ENCODE assay signal across 8 cellular contexts in the genomic region with DNA sequence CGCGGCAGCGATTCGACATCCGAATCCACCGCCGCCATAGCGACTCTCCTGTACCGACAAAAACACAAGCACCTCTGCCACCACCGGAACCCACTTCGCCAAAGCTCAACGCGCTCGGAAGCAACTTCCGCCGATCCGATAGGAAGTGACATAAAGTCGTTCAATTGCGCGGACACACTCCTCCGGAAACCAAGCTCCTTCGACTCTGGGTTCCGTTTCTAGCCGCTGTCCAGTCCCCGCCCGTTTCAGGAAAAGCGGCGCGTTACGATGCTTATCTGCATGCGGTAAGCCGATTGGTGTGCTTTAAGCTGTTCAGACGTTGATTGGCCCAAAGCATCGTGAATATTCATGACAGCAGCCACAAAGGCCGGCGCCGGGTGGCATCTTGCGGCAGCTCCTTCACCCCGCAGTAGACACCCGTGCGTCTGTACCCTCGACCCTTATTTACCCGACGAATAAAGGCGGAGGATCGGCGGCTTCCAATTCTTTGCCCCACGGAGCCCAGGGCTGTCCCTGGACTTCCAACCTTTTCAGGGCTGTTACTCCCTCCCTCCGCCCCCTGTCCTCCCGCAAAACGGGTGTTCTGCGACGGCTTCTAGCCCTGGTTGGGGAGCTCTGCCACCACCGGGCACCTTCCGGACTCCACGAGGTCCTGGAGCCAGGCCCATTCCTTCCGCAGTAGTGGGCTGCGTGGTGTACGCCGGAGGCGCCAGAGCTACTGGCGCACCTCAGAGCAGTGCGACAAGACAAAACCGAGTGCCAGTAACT. TPM values are rescaled to one million over a fixed set of nuclear protein-coding genes. Genes with fewer than 3 reads are reported as not detected.
A peak's percentile ranks its signal among the peaks of the same experiment; 100 is the strongest.
DNase-seq lines count a peak whose midpoint lies in the region; ATAC-seq, FAIRE-seq and TF ChIP-seq lines count a peak whose summit lies in the region.

A gene with protein sequence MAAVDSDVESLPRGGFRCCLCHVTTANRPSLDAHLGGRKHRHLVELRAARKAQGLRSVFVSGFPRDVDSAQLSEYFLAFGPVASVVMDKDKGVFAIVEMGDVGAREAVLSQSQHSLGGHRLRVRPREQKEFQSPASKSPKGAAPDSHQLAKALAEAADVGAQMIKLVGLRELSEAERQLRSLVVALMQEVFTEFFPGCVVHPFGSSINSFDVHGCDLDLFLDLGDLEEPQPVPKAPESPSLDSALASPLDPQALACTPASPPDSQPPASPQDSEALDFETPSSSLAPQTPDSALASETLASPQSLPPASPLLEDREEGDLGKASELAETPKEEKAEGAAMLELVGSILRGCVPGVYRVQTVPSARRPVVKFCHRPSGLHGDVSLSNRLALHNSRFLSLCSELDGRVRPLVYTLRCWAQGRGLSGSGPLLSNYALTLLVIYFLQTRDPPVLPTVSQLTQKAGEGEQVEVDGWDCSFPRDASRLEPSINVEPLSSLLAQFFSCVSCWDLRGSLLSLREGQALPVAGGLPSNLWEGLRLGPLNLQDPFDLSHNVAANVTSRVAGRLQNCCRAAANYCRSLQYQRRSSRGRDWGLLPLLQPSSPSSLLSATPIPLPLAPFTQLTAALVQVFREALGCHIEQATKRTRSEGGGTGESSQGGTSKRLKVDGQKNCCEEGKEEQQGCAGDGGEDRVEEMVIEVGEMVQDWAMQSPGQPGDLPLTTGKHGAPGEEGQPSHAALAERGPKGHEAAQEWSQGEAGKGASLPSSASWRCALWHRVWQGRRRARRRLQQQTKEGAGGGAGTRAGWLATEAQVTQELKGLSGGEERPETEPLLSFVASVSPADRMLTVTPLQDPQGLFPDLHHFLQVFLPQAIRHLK (minus strand): TSS at position 76 of the 768 bp plus-strand sequence. CDS start 38 bp downstream, at position 38.

- peak; percentile 74 for FAIRE-seq in keratinocyte (lab: Jason Lieb, UNC)

- dilution Hi-C loops in keratinocyte (cut with MboI; ENCODE audit: extremely low pct_ligation_motif_present, low sequenced_read_pairs), result no loop called here

- peak within 1 kb of the TSS; percentile 91 for H3K27ac ChIP-seq in keratinocyte (ENCODE audit: control insufficient read depth, insufficient read depth, low read length)

- H3K36me3 ChIP-seq in keratinocyte (ENCODE audit: control insufficient read depth in 2 of 2, extremely low read depth in 1 of 2, insufficient read depth in 2 of 2, low read length in 2 of 2), result peaks cover 32 to 43% of the 10 kb centered on the region in 2 experiments

- TF ChIP-seq CTCF in AG10803 (conservative IDR thresholded peaks at IDR 0.05; ENCODE audit: low read length) (0 out of 2 replicates have a peak, but pooled peaks have one; percentile 5), keratinocyte (optimal IDR thresholded peaks at IDR 0.05 in 1 of 3, IDR thresholded peaks at IDR 0.05 in 1 of 3, conservative IDR thresholded peaks at IDR 0.05 in 1 of 3; ENCODE audit: extremely low read depth in 1 of 3, insufficient read depth in 2 of 3, low read length in 3 of 3) (peak in 1 of 3 experiments; percentile 14)

- H3K4me3 ChIP-seq in AG10803 (ENCODE audit: low read length) (peak within 1 kb of the TSS; percentile 93), keratinocyte (ENCODE audit: control insufficient read depth in 2 of 3, extremely low read depth in 1 of 3, insufficient read depth in 2 of 3, low read depth in 1 of 3, low read length in 3 of 3) (peak within 1 kb of the TSS; percentile 61 to 91 (median 91))

- H3K4me2 ChIP-seq in keratinocyte (ENCODE audit: control insufficient read depth, extremely low read depth, insufficient read depth, low read depth, low read length), result peak within 1 kb of the TSS; percentile 84

- DNase-seq in AG10803 (ENCODE audit: low read depth), result peak; percentile 99
- peak; percentile 97 for DNase-seq in NCI-H460 (ENCODE audit: extremely low read depth, low read depth)
- DNase-seq in activated CD4-positive, CD25-positive, alpha-beta regulatory T cell treated with anti-CD3 and anti-CD28 coated beads, Interleukin-2, amount 50 U/mL, for 72 hours, result peak; percentile 92
- peak; percentile 95 to 98 for DNase-seq in cerebellar nuclear complex (lab: John Stamatoyannopoulos, UW)
- DNase-seq in keratinocyte (ENCODE audit: low read depth, low spot score), result peak; percentile 97
- peak; percentile 85 to 92 for DNase-seq in stimulated activated CD4-positive, alpha-beta T cell treated with anti-CD3 and anti-CD28 coated beads, Interleukin-15, amount 100 ng/mL, for 1 hour (ENCODE audit: low read depth in 1 of 2, low spot score in 1 of 2)

- peaks cover 23% of the 10 kb centered on the region for H3K79me2 ChIP-seq in keratinocyte (ENCODE audit: control insufficient read depth, insufficient read depth, low read length)

- peak within 1 kb of the TSS; percentile 94 for H3K9ac ChIP-seq in keratinocyte (ENCODE audit: control insufficient read depth, extremely low read depth, insufficient read depth, low read length)

- peak within 1 kb of the TSS; percentile 87 for H2AFZ ChIP-seq in keratinocyte (ENCODE audit: control insufficient read depth, low read length)

- H3K9me3 ChIP-seq in keratinocyte (ENCODE audit: control insufficient read depth, low read depth, low read length), result no peaks in the 10 kb centered on the region

- ATAC-seq in GM19043 (IDR thresholded peaks at IDR 0.05; ENCODE audit: low read depth, unreplicated experiment) (peak; percentile 87), HG03378 (IDR thresholded peaks at IDR 0.05; ENCODE audit: unreplicated experiment) (peak; percentile 78)

- peaks cover 14% of the 10 kb centered on the region for H3K4me1 ChIP-seq in keratinocyte (ENCODE audit: control insufficient read depth, extremely low read depth, insufficient read depth, low read length)

- H3K9me1 ChIP-seq in keratinocyte (ENCODE audit: control insufficient read depth, extremely low read depth, insufficient read depth, low read length), result no peaks in the 10 kb centered on the region

- no peaks in the 10 kb centered on the region for H3K27me3 ChIP-seq in keratinocyte (ENCODE audit: control insufficient read depth, extremely low read depth, insufficient read depth, low read length)

- peaks cover 2% of the 10 kb centered on the region for H4K20me1 ChIP-seq in keratinocyte (ENCODE audit: control insufficient read depth, extremely low read depth, insufficient read depth, low read length)

RNA-seq across cellular contexts. Expression of the gene that starts here (rescaled TPM):
- 6.3 and 6.4 TPM in 2 replicates for total RNA-seq in NCI-H460 (2014; rRNA removed; shearing (Covaris generic))
- 25.6 and 30.6 TPM in 2 replicates for polyA plus RNA-seq in NCI-H460 (2014; cell fraction: nucleus; rRNA removed)
- 10.1 to 12.3 TPM (median 10.5 TPM) in 3 replicates for polyA plus RNA-seq in keratinocyte
- polyA plus RNA-seq in keratinocyte (2011; ENCODE audit: low read depth), result 4.3 TPM
- 4.7 and 7.8 TPM in 2 replicates for polyA plus RNA-seq in keratinocyte (2011; cell fraction: cytosol; rRNA removed)
- polyA plus RNA-seq in keratinocyte (2011; cell fraction: nucleus; rRNA removed), result 31.6 and 35.4 TPM in 2 replicates
- polyA plus RNA-seq in keratinocyte (2012; ENCODE audit: low replicate concordance), result 10.6 and 11.7 TPM in 2 replicates
- polyA minus RNA-seq in keratinocyte, result 5.7 to 10.8 TPM (median 9.4 TPM) in 3 replicates
- polyA minus RNA-seq in keratinocyte (2011; cell fraction: cytosol; rRNA and poly(A)+ RNA removed), result 7.5 TPM
- 9.0 and 14.4 TPM in 2 replicates for polyA minus RNA-seq in keratinocyte (2011; cell fraction: nucleus; rRNA and poly(A)+ RNA removed)

Comparison
In these comparisons a context has a peak if more than half of its experiments do, and no peak if none do; other contexts are left out.
1. Peak in every context shown above with its lines: DNase-seq, ATAC-seq, H3K4me3 ChIP-seq and H3K27ac ChIP-seq.